15 cellular contexts compared by ENCODE assay signal in the genomic region with DNA sequence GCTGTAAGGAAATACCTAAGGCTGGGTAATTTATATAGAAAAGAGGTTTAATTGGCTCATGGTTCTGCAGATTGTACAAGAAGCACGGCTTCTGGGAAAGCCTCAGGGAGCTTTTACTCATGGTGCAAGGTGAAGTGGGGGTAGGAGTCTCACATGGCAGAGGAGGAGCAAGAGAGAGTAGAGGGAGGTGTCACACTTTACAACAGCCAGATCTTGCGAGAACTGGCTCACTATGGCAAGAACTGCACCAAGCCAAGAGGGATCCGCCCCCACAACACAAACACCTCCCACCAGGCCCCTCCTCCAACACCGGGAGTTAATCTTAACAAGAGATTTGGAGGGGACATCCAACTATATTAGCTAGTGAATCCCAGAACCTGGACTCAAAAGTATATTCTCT.
"Had no signal": no experiment of that assay in that cellular context is flagged by ENCODE, and none has a peak within 500 bp of the region (broad histone marks: within the 10 kb centered on the region; RNA-seq: fewer than 3 reads in every experiment).

No MANE protein-coding gene starts in this region.

- H3K9me3 Mint-ChIP-seq: activated naive CD4-positive, alpha-beta T cell treated with anti-CD3 and anti-CD28 coated beads, Interleukin-2, amount 50 U/mL, for 72 hours; type B pancreatic cell had no signal

- H3K4me1 ChIP-seq: body of pancreas, pancreas had no signal

- H3K9me3 ChIP-seq: body of pancreas, pancreas had no signal

- H3K4me3 Mint-ChIP-seq: activated T-cell treated with anti-CD3 and anti-CD28 coated beads, Interleukin-2, amount 50 U/mL, for 24 hours; type B pancreatic cell had no signal

- H3K36me3 Mint-ChIP-seq: activated naive CD4-positive, alpha-beta T cell treated with anti-CD3 and anti-CD28 coated beads, Interleukin-2, amount 50 U/mL, for 72 hours had no signal

- H3K27me3 Mint-ChIP-seq: activated T-cell treated with anti-CD3 and anti-CD28 coated beads, Interleukin-2, amount 50 U/mL, for 24 hours; type B pancreatic cell had no signal

- DNase-seq: activated CD4-positive, alpha-beta T cell treated with anti-CD3 and anti-CD28 coated beads, Interleukin-2, amount 50 U/mL, for 4 hours; activated CD4-positive, CD25-positive, alpha-beta regulatory T cell treated with anti-CD3 and anti-CD28 coated beads, Interleukin-2, amount 50 U/mL, for 72 hours; activated effector memory CD4-positive, alpha-beta T cell treated with anti-CD3 and anti-CD28 coated beads, Interleukin-2, amount 50 U/mL, for 16 hours; activated T-cell treated with anti-CD3 and anti-CD28 coated beads, Interleukin-2, amount 50 U/mL, for 24 hours; amniotic stem cell; body of pancreas; glutamatergic neuron; left ventricle myocardium superior; mesenchymal stem cell; pancreas; stimulated activated CD4-positive, alpha-beta T cell treated with anti-CD3 and anti-CD28 coated beads, Interleukin-12 subunit alpha, Interleukin-12 subunit beta, amount 100 ng/mL, for 4 hours; stimulated activated naive CD4-positive, alpha-beta T cell; substantia nigra had no signal

- H3K36me3 ChIP-seq: pancreas had no signal

- H3K27ac ChIP-seq: body of pancreas, pancreas had no signal

- H3K4me3 ChIP-seq: body of pancreas, pancreas had no signal

- H3K27me3 ChIP-seq: body of pancreas, pancreas had no signal

- H3K27ac Mint-ChIP-seq: activated naive CD4-positive, alpha-beta T cell treated with anti-CD3 and anti-CD28 coated beads, Interleukin-2, amount 50 U/mL, for 72 hours; activated T-cell treated with anti-CD3 and anti-CD28 coated beads, Interleukin-2, amount 50 U/mL, for 24 hours; type B pancreatic cell had no signal
